10 cellular contexts compared by ENCODE assay signal in the genomic region with DNA sequence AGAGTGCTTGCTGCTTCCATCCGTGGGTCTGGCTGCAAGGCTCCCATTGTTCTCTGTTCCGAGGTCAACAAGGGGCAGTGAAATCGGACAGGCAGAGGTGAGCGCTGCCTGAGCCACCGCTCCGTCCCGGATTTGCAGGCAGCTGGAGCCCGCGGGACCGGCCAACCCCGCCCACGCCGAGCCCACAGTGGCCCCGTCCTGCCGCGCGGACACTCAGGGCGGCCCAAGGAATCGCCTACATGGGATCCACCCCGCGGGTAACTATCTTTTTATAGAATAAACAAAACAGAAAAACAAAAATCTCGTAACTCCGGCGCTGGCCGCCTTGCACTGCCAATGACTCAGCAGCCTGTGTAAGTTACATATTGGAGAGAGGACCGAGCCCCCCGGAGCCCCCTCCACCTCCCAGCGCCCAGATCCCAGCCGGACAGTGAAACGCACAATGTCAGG. TPM values are rescaled to one million over a fixed set of nuclear protein-coding genes. Genes with fewer than 3 reads are reported as not detected.
DNase-seq lines count a peak whose midpoint lies in the region; ATAC-seq, FAIRE-seq and TF ChIP-seq lines count a peak whose summit lies in the region.
"Had no signal": no experiment of that assay in that cellular context is flagged by ENCODE, and none has a peak within 500 bp of the region (broad histone marks: within the 10 kb centered on the region; RNA-seq: fewer than 3 reads in every experiment).

No MANE protein-coding gene starts in this region.

- no peak for ATAC-seq in activated CD4-positive, alpha-beta T cell treated with anti-CD3 and anti-CD28 coated beads for 36 hours
- ATAC-seq in HepG2 = peak; percentile 18
- ATAC-seq in thoracic aorta (ENCODE audit: insufficient number of reproducible peaks, low FRiP score, low read depth) = no peak

- no peaks in the 10 kb centered on the region for H3K27me3 Mint-ChIP-seq in activated CD4-positive, alpha-beta T cell treated with anti-CD3 and anti-CD28 coated beads for 36 hours
- no peaks in the 10 kb centered on the region for H3K27me3 Mint-ChIP-seq in MCF 10A (ENCODE audit: insufficient read depth, unreplicated experiment)

- no peaks in the 10 kb centered on the region; a peak in 1 of 5 replicates for H3K27me3 ChIP-seq in HepG2 (ENCODE audit: control insufficient read depth in 1 of 2, insufficient read depth in 2 of 2, low read length in 2 of 2)
- no peaks in the 10 kb centered on the region for H3K27me3 ChIP-seq in thoracic aorta (replicated peaks; ENCODE audit: insufficient read depth)

- no peak for TF ChIP-seq POLR2A in HepG2 (IDR thresholded peaks at IDR 0.05; ENCODE audit: insufficient read depth in 1 of 2, low read depth in 2 of 2, low read length in 2 of 2)

- H3K4me3 Mint-ChIP-seq in activated CD4-positive, alpha-beta T cell treated with anti-CD3 and anti-CD28 coated beads for 36 hours = peak overlapping the region; percentile 90
- H3K4me3 Mint-ChIP-seq in MCF 10A (ENCODE audit: unreplicated experiment) = peak overlapping the region; percentile 69

- H3K4me2 ChIP-seq in HepG2 (ENCODE audit: low read depth, low read length) = peak overlapping the region; percentile 91

- H3K36me3 Mint-ChIP-seq in activated CD4-positive, alpha-beta T cell treated with anti-CD3 and anti-CD28 coated beads for 36 hours (ENCODE audit: low read depth) = peaks cover 56% of the 10 kb centered on the region
- peaks cover 15% of the 10 kb centered on the region for H3K36me3 Mint-ChIP-seq in MCF 10A (ENCODE audit: insufficient read depth, unreplicated experiment)

- H3K9me3 Mint-ChIP-seq in activated CD4-positive, alpha-beta T cell treated with anti-CD3 and anti-CD28 coated beads for 36 hours (ENCODE audit: low read depth) = no peaks in the 10 kb centered on the region
- no peaks in the 10 kb centered on the region for H3K9me3 Mint-ChIP-seq in MCF 10A (ENCODE audit: unreplicated experiment)

- H3K79me2 ChIP-seq in HepG2 (ENCODE audit: insufficient read depth, low read length) = peaks cover 68% of the 10 kb centered on the region

- H3K4me1 ChIP-seq in HepG2 (ENCODE audit: insufficient read depth, low read length) = peaks cover 70% of the 10 kb centered on the region
- H3K4me1 ChIP-seq in thoracic aorta (ENCODE audit: control insufficient read depth in 1 of 2, low read depth in 2 of 2) = peaks cover 9 to 29% of the 10 kb centered on the region in 2 donors

- intact Hi-C loops in activated CD4-positive, alpha-beta T cell treated with anti-CD3 and anti-CD28 coated beads for 36 hours (cut with DNase I, micrococcal nuclease) = loop anchor here (2.0 to 5.0 kb wide), 6 partner anchors 53 to 1869 kb away; a partner anchor contains a TSS
- intact Hi-C loops in MCF 10A (cut with micrococcal nuclease) (loop anchor here (5.0 kb wide), 2 partner anchors 78 to 93 kb away; a partner anchor contains a TSS), HepG2 (cut with micrococcal nuclease; ENCODE audit: unreplicated experiment) (loop anchor here (2.0 to 5.0 kb wide), 3 partner anchors 17 to 78 kb away; a partner anchor contains a TSS)

- POLR2A ChIA-PET in activated CD4-positive, alpha-beta T cell treated with anti-CD3 and anti-CD28 coated beads for 36 hours (lab: Charles Lee) = no interaction called here
- POLR2A ChIA-PET in MCF 10A (lab: Yijun Ruan, JAX) = interaction anchor here (1.9 to 3.3 kb wide), 4 partner anchors 12 to 78 kb away, joined by 5 to 23 read pairs (median 8); no protein-coding TSS in a partner anchor
- POLR2A ChIA-PET in HepG2 (lab: Yijun Ruan, JAX) = interaction anchor here (3.2 to 4.3 kb wide), 2 partner anchors 18 to 79 kb away, joined by 17 to 49 read pairs; a partner anchor contains a TSS

- peak overlapping the region; percentile 88 to 98 (median 91) for H3K4me3 ChIP-seq in HepG2 (replicated peaks in 1 of 3; ENCODE audit: insufficient read depth in 1 of 3, low read depth in 2 of 3, low read length in 3 of 3)
- H3K4me3 ChIP-seq in thoracic aorta = peak overlapping the region; percentile 96

- BruUV-seq in MCF 10A (replicated peaks; lab: Mats Ljungman, UMichigan) (no TSS peak), HepG2 (replicated peaks; lab: Mats Ljungman, UMichigan) (no TSS peak)

- no peak for DNase-seq in activated CD4-positive, alpha-beta T cell treated with anti-CD3 and anti-CD28 coated beads for 36 hours
- DNase-seq in activated CD4-positive, alpha-beta T cell treated with anti-CD3 and anti-CD28 coated beads, Interleukin-2, amount 50 U/mL, for 48 hours = no peak
- DNase-seq in MCF 10A (ENCODE audit: unreplicated experiment) (peak; percentile 25), HepG2 (ENCODE audit: low spot score) (peak; percentile 51), thoracic aorta (ENCODE audit: low spot score) (no peak), SHP77 treated with DMSO at 0.1 percent for 48 hours (lab: John Stamatoyannopoulos, UW) (no peak), SW 1271 (lab: John Stamatoyannopoulos, UW) (no peak)
- DNase-seq in stimulated activated CD4-positive, alpha-beta T cell treated with anti-CD3 and anti-CD28 coated beads, Interleukin-2, amount 100 ng/mL, for 48 hours = no peak
- DNase-seq: DND-41, NCI-H524 treated with DMSO at 0.1 percent for 48 hours had no signal

- H3K4me1 Mint-ChIP-seq in activated CD4-positive, alpha-beta T cell treated with anti-CD3 and anti-CD28 coated beads for 36 hours = peaks cover 54% of the 10 kb centered on the region
- H3K4me1 Mint-ChIP-seq in MCF 10A (ENCODE audit: insufficient read depth, unreplicated experiment) = peaks cover 18% of the 10 kb centered on the region

- no peak for TF ChIP-seq RAD21 in HepG2 (CRISPR knock-in tag; IDR thresholded peaks at IDR 0.05)

- H4K20me1 ChIP-seq in HepG2 (ENCODE audit: insufficient read depth, low read length) = peaks cover 61% of the 10 kb centered on the region

- FAIRE-seq in HepG2 (lab: Jason Lieb, UNC) = peak; percentile 43

- CTCF ChIA-PET in activated CD4-positive, alpha-beta T cell treated with anti-CD3 and anti-CD28 coated beads for 36 hours (lab: Charles Lee) = interaction anchor here (0.8 to 1.3 kb wide), 3 partner anchors 37 to 94 kb away, joined by 3 to 4 read pairs (median 3); no protein-coding TSS in a partner anchor
- CTCF ChIA-PET in MCF 10A (lab: Yijun Ruan, JAX) = interaction anchor here (1.2 to 5.4 kb wide), 2 partner anchors 19 to 43 kb away, joined by 4 to 33 read pairs; no protein-coding TSS in a partner anchor
- CTCF ChIA-PET in HepG2 (lab: Yijun Ruan, JAX; ENCODE audit: low intra/inter-chr PET ratio, low total read pairs) = no interaction called here

- in situ Hi-C loops in HepG2 (cut with HindIII; ENCODE audit: extremely low pct_ligation_motif_present, low pct_unique_long_range_greater_than_20kb) = loop anchor here (5.0 kb wide), 1 partner anchor 42 kb away; no protein-coding TSS in a partner anchor

- H3K9ac ChIP-seq in HepG2 (ENCODE audit: insufficient read depth, low read depth, low read length) = peak overlapping the region; percentile 91

- TF ChIP-seq CTCF in MCF 10A (IDR thresholded peaks at IDR 0.05; ENCODE audit: unreplicated experiment) (no peak), HepG2 (CRISPR knock-in tag; IDR thresholded peaks at IDR 0.05) (no peak), thoracic aorta (IDR thresholded peaks at IDR 0.05) (no peak)

- no peak overlapping the region for H2AFZ ChIP-seq in HepG2 (ENCODE audit: low read length)

- H3K27ac ChIP-seq in HepG2 (ENCODE audit: extremely low read length, insufficient read depth, low read length) (peak overlapping the region; percentile 64), thoracic aorta (no peak overlapping the region)

- 0% methylated on average over 30 of the region's 30 CpGs for WGBS in HepG2 (ENCODE audit: low lambda C conversion rate)

- TF ChIP-seq EP300 in HepG2 (IDR thresholded peaks at IDR 0.05; ENCODE audit: low read depth in 2 of 2, low read length in 2 of 2) = no peak
- TF ChIP-seq EP300 in HepG2 (CRISPR knock-in tag; IDR thresholded peaks at IDR 0.05; ENCODE audit: borderline replicate concordance) = no peak

- peaks cover 6 to 25% of the 10 kb centered on the region in 2 experiments; a peak in 4 of 5 replicates for H3K36me3 ChIP-seq in HepG2 (replicated peaks in 1 of 2; ENCODE audit: control insufficient read depth in 1 of 2, insufficient read depth in 2 of 2, low read length in 2 of 2)
- no peaks in the 10 kb centered on the region for H3K36me3 ChIP-seq in thoracic aorta

- H3K9me3 ChIP-seq in HepG2 (ENCODE audit: low read length) (no peaks in the 10 kb centered on the region), thoracic aorta (no peaks in the 10 kb centered on the region)

- peak overlapping the region; percentile 69 for H3K27ac Mint-ChIP-seq in activated CD4-positive, alpha-beta T cell treated with anti-CD3 and anti-CD28 coated beads for 36 hours
- H3K27ac Mint-ChIP-seq in MCF 10A (ENCODE audit: low read depth, unreplicated experiment) = peak overlapping the region; percentile 77

TF ChIP-seq in HepG2, 621 proteins besides CTCF, POLR2A, EP300 and RAD21 (continues in another document):
- TF ChIP-seq ZNF589 (CRISPR knock-in tag; conservative IDR thresholded peaks at IDR 0.05) (no peak), ZC3H13 (CRISPR knock-in tag; IDR thresholded peaks at IDR 0.05) (no peak)

RNA-seq across cellular contexts. Expression of a gene that starts 1.9 kb away (rescaled TPM):
- 100 to 1,000 TPM; 200 to 256 TPM for total RNA-seq in activated CD4-positive, alpha-beta T cell treated with anti-CD3 and anti-CD28 coated beads for 36 hours
- total RNA-seq in MCF 10A (2022) (47.0 and 53.0 TPM in 2 replicates), HepG2 (2016; rRNA removed; fragmentation: Illumina TruSeq; extraction: Trizol) (73.7 and 86.7 TPM in 2 replicates), thoracic aorta (10 to 100 TPM; 33.6 to 81.5 TPM)
- total RNA-seq in HepG2 (2016; cell fraction: cytosol; rRNA removed; fragmentation: Illumina TruSeq; extraction: Trizol; ENCODE audit: low read depth) = 57.4 and 60.2 TPM in 2 replicates
- total RNA-seq in HepG2 (2016; cell fraction: insoluble cytoplasmic fraction; rRNA removed; fragmentation: Illumina TruSeq; extraction: Trizol) = 71.8 and 94.2 TPM in 2 replicates
- 64.9 and 67.4 TPM in 2 replicates for total RNA-seq in HepG2 (2016; cell fraction: membrane; rRNA removed; fragmentation: Illumina TruSeq; extraction: Trizol)
- 26.3 and 33.7 TPM in 2 replicates for total RNA-seq in HepG2 (2016; cell fraction: nucleus; rRNA removed; fragmentation: Illumina TruSeq; extraction: Trizol)
- 170 and 223 TPM in 2 replicates for polyA plus RNA-seq in HepG2 (2011; rRNA removed)
- 338 and 339 TPM in 2 replicates for polyA plus RNA-seq in HepG2 (2011; cell fraction: cytosol; rRNA removed)
- 163 and 165 TPM in 2 replicates for polyA plus RNA-seq in HepG2 (2011; cell fraction: nucleus; rRNA removed)
- polyA plus RNA-seq in HepG2 (2012) = 188 and 302 TPM in 2 replicates
- polyA plus RNA-seq in HepG2 (2016; cell fraction: cytosol; fragmentation: Illumina TruSeq; extraction: Trizol; ENCODE audit: low read depth) = 70.8 and 79.0 TPM in 2 replicates
- 107 and 108 TPM in 2 replicates for polyA plus RNA-seq in HepG2 (2016; cell fraction: insoluble cytoplasmic fraction; fragmentation: Illumina TruSeq; extraction: Trizol; ENCODE audit: low read depth)
- polyA plus RNA-seq in HepG2 (2016; cell fraction: membrane; fragmentation: Illumina TruSeq; extraction: Trizol; ENCODE audit: low read depth) = 59.2 and 59.3 TPM in 2 replicates
- polyA plus RNA-seq in HepG2 (2016; cell fraction: nucleus; fragmentation: Illumina TruSeq; extraction: Trizol; ENCODE audit: insufficient read depth, low read depth) = 56.7 and 59.3 TPM in 2 replicates
- polyA minus RNA-seq in HepG2 (2011; rRNA and poly(A)+ RNA removed; ENCODE audit: low replicate concordance) = 13.5 and 140 TPM in 2 replicates
- polyA minus RNA-seq in HepG2 (2011; cell fraction: cytosol; rRNA and poly(A)+ RNA removed) = 117 and 136 TPM in 2 replicates
- 54.7 and 62.3 TPM in 2 replicates for polyA minus RNA-seq in HepG2 (2011; cell fraction: nucleus; rRNA and poly(A)+ RNA removed)

Comparison
In these comparisons a context has a peak if more than half of its experiments do, and no peak if none do; other contexts are left out.
1. DNase-seq: peak in MCF 10A (single experiment) and HepG2 (single experiment); none in activated CD4-positive, alpha-beta T cell treated with anti-CD3 and anti-CD28 coated beads for 36 hours (single experiment), activated CD4-positive, alpha-beta T cell treated with anti-CD3 and anti-CD28 coated beads, Interleukin-2, amount 50 U/mL, for 48 hours (0 of 2), thoracic aorta (single experiment), stimulated activated CD4-positive, alpha-beta T cell treated with anti-CD3 and anti-CD28 coated beads, Interleukin-2, amount 100 ng/mL, for 48 hours (0 of 2), SHP77 treated with DMSO at 0.1 percent for 48 hours (single experiment) and SW 1271 (0 of 2).